ENCODE assay signal across 7 cellular contexts in the genomic region with DNA sequence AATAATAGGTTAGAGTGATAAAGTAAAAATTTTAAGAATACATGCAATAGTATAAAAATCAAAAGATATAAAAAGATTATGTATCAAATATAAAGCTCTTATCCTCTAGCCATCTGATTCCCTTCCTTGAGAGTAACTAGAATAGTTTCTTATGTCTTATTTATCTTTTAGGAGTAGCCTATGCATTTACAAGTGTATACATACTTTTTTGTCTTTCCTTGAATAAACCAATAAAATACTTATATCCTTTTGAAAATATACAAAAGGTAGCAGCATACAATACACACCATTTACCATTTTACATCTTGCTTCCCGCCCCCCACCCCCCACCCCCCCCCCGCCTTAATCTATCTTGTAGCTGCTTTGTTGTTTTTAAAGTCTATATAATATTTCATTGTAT.
"Had no signal": no experiment of that assay in that cellular context is flagged by ENCODE, and none has a peak within 500 bp of the region (broad histone marks: within the 10 kb centered on the region; RNA-seq: fewer than 3 reads in every experiment).

No MANE protein-coding gene starts in this region.

- ATAC-seq: GM23338 had no signal

- DNase-seq: H9, HCEC 1CT, KG1 had no signal

- FAIRE-seq: H1, H54, HTR-8/SVneo had no signal

- H3K4me3 ChIP-seq: GM23338 had no signal

- H2AFZ ChIP-seq: GM23338 had no signal
